ENCODE assay signal across 9 cellular contexts in genomic region chr2:174051741-174052638, GRCh38.
DNase-seq lines count a peak whose midpoint lies in the region; ATAC-seq and TF ChIP-seq lines count a peak whose summit lies in the region.
"Had no signal": no experiment of that assay in that cellular context is flagged by ENCODE, and none has a peak within 500 bp of the region (broad histone marks: within the 10 kb centered on the region; RNA-seq: fewer than 3 reads in every experiment).

No MANE protein-coding gene starts in this region.

- no peaks in the 10 kb centered on the region for H3K9me3 ChIP-seq in mucosa of descending colon

- H3K36me3 ChIP-seq in mucosa of descending colon (ENCODE audit: low read depth): no peaks in the 10 kb centered on the region

- no peak for TF ChIP-seq POLR2A in GM18505 (IDR thresholded peaks at IDR 0.05; ENCODE audit: borderline replicate concordance, extremely low read depth, insufficient read depth, insufficient read length)

- peaks cover 8% of the 10 kb centered on the region for H3K4me1 ChIP-seq in mucosa of descending colon (ENCODE audit: low read depth)

- no peak overlapping the region for H3K4me3 ChIP-seq in epithelial cell of esophagus (ENCODE audit: low read length)
- H3K4me3 ChIP-seq in mucosa of descending colon: no peak overlapping the region

- ATAC-seq in mucosa of descending colon (peak; percentile 92), GM18505 (IDR thresholded peaks at IDR 0.05; ENCODE audit: unreplicated experiment) (no peak)

- DNase-seq in Caki2 (ENCODE audit: low read depth): peak; percentile 41
- peak; percentile 4 for DNase-seq in NCI-H69 (lab: John Stamatoyannopoulos, UW)
- DNase-seq in epithelial cell of esophagus (ENCODE audit: low read depth): peak; percentile 80
- DNase-seq in mucosa of descending colon: peak; percentile 56 to 64 (median 57)
- DNase-seq in NOMO-1 treated with dmso at 0.1 percent for 144 hours (lab: John Stamatoyannopoulos, UW; ENCODE audit: unreplicated experiment): no peak
- no peak for DNase-seq in SKM-1 treated with dmso at 0.1 percent for 144 hours (lab: John Stamatoyannopoulos, UW; ENCODE audit: unreplicated experiment)
- no peak for DNase-seq in hypothalamus (lab: John Stamatoyannopoulos, UW)
- DNase-seq: activated naive CD8-positive, alpha-beta T cell treated with anti-CD3 and anti-CD28 coated beads for 36 hours had no signal

- intact Hi-C loops in mucosa of descending colon (cut with DNase I, micrococcal nuclease): no loop called here

- TF ChIP-seq CTCF in epithelial cell of esophagus (IDR thresholded peaks at IDR 0.05; ENCODE audit: insufficient read depth, low read depth, low read length, missing control alignments): no peak
- no peak for TF ChIP-seq CTCF in mucosa of descending colon (IDR thresholded peaks at IDR 0.05)

- in situ Hi-C loops in Caki2 (cut with HindIII; ENCODE audit: low pct_unique_long_range_greater_than_20kb, low sequenced_read_pairs): no loop called here

Comparison
In these comparisons a context has a peak if more than half of its experiments do, and no peak if none do; other contexts are left out.
1. DNase-seq: peak in Caki2 (single experiment), NCI-H69 (single experiment), epithelial cell of esophagus (single experiment) and mucosa of descending colon (3 of 3); none in NOMO-1 treated with dmso at 0.1 percent for 144 hours (single experiment), SKM-1 treated with dmso at 0.1 percent for 144 hours (single experiment) and hypothalamus (0 of 51).